15 cellular contexts compared by ENCODE assay signal in the genomic region with DNA sequence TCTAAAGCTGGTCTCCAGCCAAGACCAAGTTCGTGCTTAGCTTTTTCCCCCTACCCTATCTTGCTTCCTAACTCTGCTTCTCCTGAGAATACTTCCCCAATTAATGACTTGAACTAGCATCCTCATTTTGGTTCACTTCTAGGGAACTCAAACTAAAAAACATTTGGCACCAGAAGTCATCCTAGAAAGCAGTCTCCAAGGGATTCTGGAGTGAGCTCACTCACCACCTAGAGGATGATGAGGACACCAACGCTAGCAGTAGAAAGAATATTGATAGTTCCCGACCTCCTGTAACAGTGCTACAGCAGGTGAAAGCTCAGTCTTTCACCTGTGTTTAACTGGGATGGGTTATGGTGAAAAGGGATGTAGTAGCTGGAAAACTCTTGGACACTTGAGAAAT. TPM values are rescaled to one million over a fixed set of nuclear protein-coding genes. Genes with fewer than 3 reads are reported as not detected.
DNase-seq lines count a peak whose midpoint lies in the region; ATAC-seq and TF ChIP-seq lines count a peak whose summit lies in the region.
"Had no signal": no experiment of that assay in that cellular context is flagged by ENCODE, and none has a peak within 500 bp of the region (broad histone marks: within the 10 kb centered on the region; RNA-seq: fewer than 3 reads in every experiment).

No MANE protein-coding gene starts in this region.

- H3K4me3 Mint-ChIP-seq in WTC11 (no peak overlapping the region), immature natural killer cell (no peak overlapping the region)
- H3K4me3 Mint-ChIP-seq in activated naive CD4-positive, alpha-beta T cell treated with anti-CD3 and anti-CD28 coated beads for 36 hours, result no peak overlapping the region

- H3K36me3 ChIP-seq in vagina, result no peaks in the 10 kb centered on the region
- H3K36me3 ChIP-seq: left ventricle myocardium inferior, tibial artery had no signal

- H3K27me3 Mint-ChIP-seq in WTC11 (ENCODE audit: low read depth), result peaks cover 38% of the 10 kb centered on the region
- H3K27me3 Mint-ChIP-seq in activated naive CD4-positive, alpha-beta T cell treated with anti-CD3 and anti-CD28 coated beads for 36 hours (ENCODE audit: low read depth), result peaks cover 5% of the 10 kb centered on the region
- peaks cover 4 to 22% (median 18%) of the 10 kb centered on the region in 3 donors for H3K27me3 Mint-ChIP-seq in immature natural killer cell (ENCODE audit: low read depth in 3 of 3)

- peak; percentile 21 for DNase-seq in DMS153 (lab: John Stamatoyannopoulos, UW)
- no peak for DNase-seq in DMS153 treated with DMSO at 0.1 percent for 48 hours (lab: John Stamatoyannopoulos, UW; ENCODE audit: unreplicated experiment)
- DNase-seq in KBM-7, result peak; percentile 33
- no peak for DNase-seq in WTC11 (ENCODE audit: low spot score)
- no peak for DNase-seq in left lobe of liver (ENCODE audit: low spot score)
- DNase-seq in activated naive CD4-positive, alpha-beta T cell treated with anti-CD3 and anti-CD28 coated beads for 36 hours, result no peak
- no peak for DNase-seq in immature natural killer cell
- no peak for DNase-seq in vagina (ENCODE audit: extremely low spot score in 2 of 2)
- DNase-seq: activated CD8-positive, alpha-beta memory T cell treated with anti-CD3 and anti-CD28 coated beads, Interleukin-2, amount 50 U/mL, for 48 hours; DMS79 treated with DMSO at 0.1 percent for 48 hours; dorsolateral prefrontal cortex; left ventricle myocardium inferior; NCI-H2029; tibial artery had no signal

- TF ChIP-seq CTCF in WTC11 (IDR thresholded peaks at IDR 0.05) (no peak), vagina (IDR thresholded peaks at IDR 0.05) (no peak)

- no peaks in the 10 kb centered on the region for H3K27me3 ChIP-seq in vagina
- H3K27me3 ChIP-seq: dorsolateral prefrontal cortex had no signal

- H3K36me3 Mint-ChIP-seq in WTC11 (peaks cover 3% of the 10 kb centered on the region), immature natural killer cell (no peaks in the 10 kb centered on the region)
- H3K36me3 Mint-ChIP-seq in activated naive CD4-positive, alpha-beta T cell treated with anti-CD3 and anti-CD28 coated beads for 36 hours (ENCODE audit: low read depth), result peaks cover 3% of the 10 kb centered on the region

- intact Hi-C loops in activated naive CD4-positive, alpha-beta T cell treated with anti-CD3 and anti-CD28 coated beads for 36 hours (cut with micrococcal nuclease), result no loop called here
- intact Hi-C loops in vagina (cut with DNase I), result no loop called here

- H3K4me3 ChIP-seq in vagina, result no peak overlapping the region
- H3K4me3 ChIP-seq: dorsolateral prefrontal cortex, left ventricle myocardium inferior, smooth muscle cell, tibial artery had no signal

- POLR2A ChIA-PET in WTC11 (lab: Charles Lee), result no interaction called here

- CTCF ChIA-PET in WTC11 (lab: Charles Lee), result interaction anchor here (0.6 to 3.2 kb wide), 16 partner anchors 11 to 195 kb away, joined by 3 to 18 read pairs (median 4); a partner anchor contains a TSS
- CTCF ChIA-PET in activated naive CD4-positive, alpha-beta T cell treated with anti-CD3 and anti-CD28 coated beads for 36 hours (lab: Charles Lee), result interaction anchor here (0.7 to 1.6 kb wide), 4 partner anchors 69 to 123 kb away, joined by 3 read pairs; a partner anchor contains a TSS

- H3K4me1 Mint-ChIP-seq in WTC11, result no peaks in the 10 kb centered on the region
- H3K4me1 Mint-ChIP-seq in activated naive CD4-positive, alpha-beta T cell treated with anti-CD3 and anti-CD28 coated beads for 36 hours (ENCODE audit: low read depth), result peaks cover 3% of the 10 kb centered on the region
- H3K4me1 Mint-ChIP-seq in immature natural killer cell, result peaks cover 11 to 13% of the 10 kb centered on the region in 2 donors

- H3K27ac ChIP-seq in vagina, result no peak overlapping the region
- H3K27ac ChIP-seq: dorsolateral prefrontal cortex, left ventricle myocardium inferior, tibial artery had no signal

- H3K9me3 Mint-ChIP-seq in WTC11 (no peaks in the 10 kb centered on the region), immature natural killer cell (peaks cover 0 to 2% (median 0%) of the 10 kb centered on the region in 6 donors)
- no peaks in the 10 kb centered on the region for H3K9me3 Mint-ChIP-seq in activated naive CD4-positive, alpha-beta T cell treated with anti-CD3 and anti-CD28 coated beads for 36 hours

- no peak for TF ChIP-seq POLR2A in vagina (IDR thresholded peaks at IDR 0.05)

- H3K4me1 ChIP-seq in vagina, result no peaks in the 10 kb centered on the region

- in situ Hi-C loops in KBM-7 (cut with MboI; ENCODE audit: low pct_unique_long_range_greater_than_20kb, low sequenced_read_pairs), result no loop called here

- ATAC-seq in WTC11 (peak; percentile 48), left lobe of liver (peak; percentile 48)

- no peaks in the 10 kb centered on the region for H3K9me3 ChIP-seq in vagina
- H3K9me3 ChIP-seq: left ventricle myocardium inferior, tibial artery had no signal

- H3K27ac Mint-ChIP-seq in WTC11, result no peak overlapping the region
- no peak overlapping the region for H3K27ac Mint-ChIP-seq in activated naive CD4-positive, alpha-beta T cell treated with anti-CD3 and anti-CD28 coated beads for 36 hours
- no peak overlapping the region for H3K27ac Mint-ChIP-seq in immature natural killer cell

TF ChIP-seq in WTC11, 78 proteins besides CTCF, POLR2A, EP300 and RAD21:
- TF ChIP-seq NR2C2 (CRISPR knock-in tag; IDR thresholded peaks at IDR 0.05), result no peak
- TF ChIP-seq, protein P1, sequence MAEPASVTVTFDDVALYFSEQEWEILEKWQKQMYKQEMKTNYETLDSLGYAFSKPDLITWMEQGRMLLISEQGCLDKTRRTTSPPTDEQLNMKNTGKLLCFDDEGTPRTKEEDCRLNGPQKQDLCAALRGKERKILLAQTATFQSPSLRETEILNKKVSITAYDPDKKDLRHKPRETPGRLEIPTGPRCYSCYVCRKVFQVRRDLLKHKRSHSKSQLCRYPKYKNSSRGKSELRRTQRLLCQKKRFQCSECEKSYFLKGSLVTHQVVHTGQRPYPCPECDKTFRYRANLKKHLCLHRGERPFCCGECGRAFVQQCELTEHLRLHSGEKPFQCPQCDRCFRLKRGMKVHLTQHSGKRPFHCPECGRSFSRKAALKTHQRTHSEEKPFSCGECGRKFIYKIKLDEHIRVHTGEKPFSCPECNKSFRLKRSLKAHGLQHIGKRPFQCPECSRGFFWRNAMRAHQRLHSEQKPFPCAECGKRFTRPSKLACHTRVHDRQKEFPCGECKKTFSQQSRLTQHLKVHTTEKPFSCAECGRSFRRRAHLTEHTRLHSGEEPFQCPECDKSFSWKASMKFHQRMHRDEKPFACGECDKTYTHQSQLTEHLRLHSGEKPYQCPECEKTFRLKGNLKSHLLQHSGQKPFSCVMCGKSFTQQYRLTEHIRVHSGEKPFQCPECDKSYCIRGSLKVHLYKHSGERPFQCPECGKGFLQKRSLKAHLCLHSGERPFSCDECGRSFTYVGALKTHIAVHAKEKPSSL (CRISPR knock-in tag; conservative IDR thresholded peaks at IDR 0.05), result no peak
- TF ChIP-seq, protein P2, sequence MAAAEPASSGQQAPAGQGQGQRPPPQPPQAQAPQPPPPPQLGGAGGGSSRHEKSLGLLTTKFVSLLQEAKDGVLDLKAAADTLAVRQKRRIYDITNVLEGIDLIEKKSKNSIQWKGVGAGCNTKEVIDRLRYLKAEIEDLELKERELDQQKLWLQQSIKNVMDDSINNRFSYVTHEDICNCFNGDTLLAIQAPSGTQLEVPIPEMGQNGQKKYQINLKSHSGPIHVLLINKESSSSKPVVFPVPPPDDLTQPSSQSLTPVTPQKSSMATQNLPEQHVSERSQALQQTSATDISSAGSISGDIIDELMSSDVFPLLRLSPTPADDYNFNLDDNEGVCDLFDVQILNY (CRISPR knock-in tag; IDR thresholded peaks at IDR 0.05), result no peak
- TF ChIP-seq ATF1 (CRISPR knock-in tag; IDR thresholded peaks at IDR 0.05), result no peak
- no peak for TF ChIP-seq FOXJ3 (CRISPR knock-in tag; IDR thresholded peaks at IDR 0.05; ENCODE audit: borderline replicate concordance)
TF ChIP-seq in WTC11: peak in this region for 0.

RNA-seq across cellular contexts. Expression of a gene that starts 4.7 kb away (rescaled TPM):
- total RNA-seq in WTC11 (2021) (76.7 to 81.7 TPM (median 80.6 TPM) in 3 replicates), left lobe of liver (39.3 TPM), vagina (39.3 TPM)
- total RNA-seq in activated naive CD4-positive, alpha-beta T cell treated with anti-CD3 and anti-CD28 coated beads for 36 hours, result 10 to 100 TPM; 91.9 to 96.4 TPM
- 100 to 1,000 TPM in 1 of 3 donors, 10 to 100 TPM in 2; 83.2 to 108 (median 89.7) TPM for polyA plus RNA-seq in immature natural killer cell

Comparison
In these comparisons a context has a peak if more than half of its experiments do, and no peak if none do; other contexts are left out.
1. DNase-seq: peak in DMS153 (single experiment) and KBM-7 (single experiment); none in DMS153 treated with DMSO at 0.1 percent for 48 hours (single experiment), WTC11 (single experiment), left lobe of liver (single experiment), activated naive CD4-positive, alpha-beta T cell treated with anti-CD3 and anti-CD28 coated beads for 36 hours (single experiment), immature natural killer cell (0 of 3) and vagina (0 of 2).